ENCODE assay signal across 29 cellular contexts in the genomic region with DNA sequence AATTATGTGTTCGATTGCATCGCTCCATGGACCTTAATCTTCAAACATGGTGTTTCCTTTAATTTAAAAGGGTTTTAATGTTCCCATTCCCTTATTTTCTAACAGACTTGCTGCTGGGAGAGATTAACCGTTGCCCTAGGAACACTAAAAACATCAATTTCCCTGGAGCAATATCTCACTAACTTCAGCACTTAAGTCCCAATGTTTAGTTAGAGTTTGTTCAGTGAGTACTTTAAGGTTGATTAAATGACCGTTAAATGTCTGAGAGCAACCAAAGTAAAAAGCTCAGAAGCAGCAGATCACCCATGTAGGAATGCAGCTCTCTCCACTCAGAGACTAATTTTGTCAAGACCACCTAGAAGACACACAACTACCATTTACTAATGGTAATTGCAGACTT.
"Had no signal": no experiment of that assay in that cellular context is flagged by ENCODE, and none has a peak within 500 bp of the region (broad histone marks: within the 10 kb centered on the region; RNA-seq: fewer than 3 reads in every experiment).

No MANE protein-coding gene starts in this region.

- DNase-seq: dorsolateral prefrontal cortex; effector CD4-positive, alpha-beta T cell; foreskin melanocyte; hypothalamus; immature natural killer cell; islet precursor cell; kidney glomerular epithelial cell; left colon; left ventricle myocardium superior; naive thymus-derived CD8-positive, alpha-beta T cell; right lobe of liver; stimulated activated CD4-positive, alpha-beta T cell treated with anti-CD3 and anti-CD28 coated beads, Interleukin-12 subunit alpha, Interleukin-12 subunit beta, amount 100 ng/mL, for 4 hours; stimulated activated CD4-positive, alpha-beta T cell treated with anti-CD3 and anti-CD28 coated beads, Interleukin-1b, Interleukin-23, amount 100 ng/mL, for 48 hours; stimulated activated CD4-positive, alpha-beta T cell treated with anti-CD3 and anti-CD28 coated beads, Interleukin-4, amount 100 ng/mL, for 1 hour; stimulated activated CD8-positive, alpha-beta memory T cell treated with anti-CD3 and anti-CD28 coated beads, Interleukin-4, amount 100 ng/mL, for 48 hours; stimulated activated naive CD4-positive, alpha-beta T cell; stimulated activated naive CD8-positive, alpha-beta T cell treated with anti-CD3 and anti-CD28 coated beads, Interleukin-15, amount 100 ng/mL, for 72 hours; transverse colon; upper lobe of right lung; uterus had no signal

- H3K79me2 ChIP-seq: parathyroid adenoma had no signal

- H3K9me3 ChIP-seq: neutrophil, right lobe of liver, suprapubic skin, transverse colon, upper lobe of right lung, uterus had no signal

- H3K4me1 ChIP-seq: parathyroid adenoma, right lobe of liver, suprapubic skin, uterus had no signal

- H3K27me3 ChIP-seq: dorsolateral prefrontal cortex, neutrophil, right lobe of liver, suprapubic skin, transverse colon, upper lobe of right lung, uterus had no signal

- H3K36me3 Mint-ChIP-seq: immature natural killer cell; memory B cell; mesothelial cell of epicardium; naive thymus-derived CD8-positive, alpha-beta T cell had no signal

- H3K4me1 Mint-ChIP-seq: immature natural killer cell; memory B cell; naive thymus-derived CD8-positive, alpha-beta T cell; stimulated activated naive CD8-positive, alpha-beta T cell treated with anti-CD3 and anti-CD28 coated beads, Interleukin-15, amount 100 ng/mL, for 72 hours had no signal

- H3K4me3 ChIP-seq: dorsolateral prefrontal cortex, lung, right lobe of liver, smooth muscle cell, suprapubic skin, transverse colon, upper lobe of right lung, uterus had no signal

- ATAC-seq: left colon; left ventricle myocardium superior; naive thymus-derived CD8-positive, alpha-beta T cell; right lobe of liver; stimulated activated naive CD8-positive, alpha-beta T cell treated with anti-CD3 and anti-CD28 coated beads, Interleukin-15, amount 100 ng/mL, for 72 hours; upper lobe of right lung had no signal

- H3K9me3 Mint-ChIP-seq: memory B cell; mesothelial cell of epicardium; naive thymus-derived CD8-positive, alpha-beta T cell; neural crest cell; stimulated activated naive CD8-positive, alpha-beta T cell treated with anti-CD3 and anti-CD28 coated beads, Interleukin-15, amount 100 ng/mL, for 72 hours had no signal

- H3K27me3 Mint-ChIP-seq: memory B cell, progenitor cell of endocrine pancreas had no signal

- H3K36me3 ChIP-seq: neutrophil, right lobe of liver, suprapubic skin, transverse colon, upper lobe of right lung, uterus had no signal

- H2AFZ ChIP-seq: parathyroid adenoma had no signal

- H3K4me3 Mint-ChIP-seq: immature natural killer cell; memory B cell; mesothelial cell of epicardium; naive thymus-derived CD8-positive, alpha-beta T cell; neural crest cell; stimulated activated naive CD8-positive, alpha-beta T cell treated with anti-CD3 and anti-CD28 coated beads, Interleukin-15, amount 100 ng/mL, for 72 hours had no signal

- H3K9ac ChIP-seq: parathyroid adenoma had no signal

- H3K4me2 ChIP-seq: smooth muscle cell had no signal

- H3K27ac ChIP-seq: dorsolateral prefrontal cortex, neutrophil, parathyroid adenoma, right lobe of liver, suprapubic skin, transverse colon, upper lobe of right lung, uterus had no signal

- H3K27ac Mint-ChIP-seq: immature natural killer cell; memory B cell; mesothelial cell of epicardium; naive thymus-derived CD8-positive, alpha-beta T cell; progenitor cell of endocrine pancreas had no signal
